Comparison of ENCODE assay signal across 8 cellular contexts in the genomic region with DNA sequence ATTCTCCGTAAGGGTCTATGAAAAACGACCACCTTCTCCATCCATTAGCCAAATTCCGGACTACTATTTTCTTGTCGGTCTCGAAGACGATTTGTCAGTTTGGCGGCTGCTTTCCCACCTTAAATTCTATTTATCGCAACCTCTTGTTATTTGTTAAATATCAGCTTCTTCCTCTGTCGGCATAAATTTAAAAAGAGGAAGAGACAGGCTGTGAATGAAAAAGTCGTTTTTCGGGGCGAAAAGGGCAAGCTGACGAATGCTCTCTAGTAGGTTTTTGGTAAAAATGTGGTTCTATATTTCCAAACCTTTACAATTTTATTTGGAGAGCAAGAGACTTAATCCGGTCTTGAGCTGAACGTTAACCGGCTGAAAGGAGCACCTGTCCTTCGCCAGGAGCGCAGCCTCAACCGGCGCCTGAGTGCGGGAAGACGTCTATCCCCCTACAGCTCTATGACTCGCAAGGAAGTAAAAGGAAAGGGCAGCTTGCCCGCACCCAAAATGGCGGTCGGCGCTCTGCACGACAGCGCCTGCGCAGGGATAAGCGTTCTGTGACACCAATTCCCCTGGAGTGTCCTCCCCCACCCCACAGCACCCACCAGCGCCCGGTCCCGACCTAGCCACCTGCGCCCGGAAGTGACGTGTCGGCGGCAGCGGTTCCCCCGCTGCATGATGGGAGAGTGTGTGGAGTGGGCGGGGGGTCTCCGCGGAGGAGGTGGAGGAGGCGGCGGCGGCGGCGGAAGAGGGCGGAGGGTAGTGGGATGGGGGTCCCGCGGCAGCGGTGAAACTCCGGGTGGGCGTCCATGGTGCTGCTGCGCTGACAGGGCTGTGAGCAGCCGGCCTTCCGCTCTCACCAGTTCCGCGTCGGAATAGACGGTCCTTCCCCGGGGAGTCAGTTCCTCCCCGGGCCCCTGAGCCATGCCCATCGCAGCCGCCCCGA. TPM values are rescaled to one million over a fixed set of nuclear protein-coding genes. Genes with fewer than 3 reads are reported as not detected.
A peak's percentile ranks its signal among the peaks of the same experiment; 100 is the strongest.
DNase-seq lines count a peak whose midpoint lies in the region; ATAC-seq lines count a peak whose summit lies in the region.

A gene with protein sequence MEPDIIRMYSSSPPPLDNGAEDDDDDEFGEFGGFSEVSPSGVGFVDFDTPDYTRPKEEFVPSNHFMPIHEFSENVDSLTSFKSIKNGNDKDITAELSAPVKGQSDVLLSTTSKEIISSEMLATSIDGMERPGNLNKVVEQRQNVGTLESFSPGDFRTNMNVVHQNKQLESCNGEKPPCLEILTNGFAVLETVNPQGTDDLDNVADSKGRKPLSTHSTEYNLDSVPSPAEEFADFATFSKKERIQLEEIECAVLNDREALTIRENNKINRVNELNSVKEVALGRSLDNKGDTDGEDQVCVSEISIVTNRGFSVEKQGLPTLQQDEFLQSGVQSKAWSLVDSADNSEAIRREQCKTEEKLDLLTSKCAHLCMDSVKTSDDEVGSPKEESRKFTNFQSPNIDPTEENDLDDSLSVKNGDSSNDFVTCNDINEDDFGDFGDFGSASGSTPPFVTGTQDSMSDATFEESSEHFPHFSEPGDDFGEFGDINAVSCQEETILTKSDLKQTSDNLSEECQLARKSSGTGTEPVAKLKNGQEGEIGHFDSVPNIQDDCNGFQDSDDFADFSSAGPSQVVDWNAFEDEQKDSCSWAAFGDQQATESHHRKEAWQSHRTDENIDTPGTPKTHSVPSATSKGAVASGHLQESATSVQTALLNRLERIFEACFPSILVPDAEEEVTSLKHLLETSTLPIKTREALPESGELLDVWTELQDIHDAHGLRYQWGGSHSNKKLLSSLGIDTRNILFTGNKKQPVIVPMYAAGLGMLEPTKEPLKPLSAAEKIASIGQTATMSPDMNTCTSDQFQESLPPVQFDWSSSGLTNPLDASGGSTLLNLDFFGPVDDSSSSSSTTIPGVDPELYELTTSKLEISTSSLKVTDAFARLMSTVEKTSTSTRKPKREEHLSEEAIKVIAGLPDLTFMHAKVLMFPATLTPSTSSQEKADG (plus strand): TSS at position 662 of the 937 bp plus-strand sequence. CDS start 27,147 bp downstream, outside the sequence.

- no peaks in the 10 kb centered on the region for H3K27me3 ChIP-seq in CD8-positive, alpha-beta memory T cell (ENCODE audit: insufficient read depth, low read length, poor library complexity, severe bottlenecking)
- H3K27me3 ChIP-seq in effector memory CD4-positive, alpha-beta T cell (replicated peaks; ENCODE audit: control insufficient read depth, insufficient read depth, low read length, poor library complexity, severe bottlenecking): no peaks in the 10 kb centered on the region

- peak; percentile 99 to 100 (median 100) for DNase-seq in CD8-positive, alpha-beta memory T cell
- DNase-seq in HT-29 (ENCODE audit: low spot score) (peak; percentile 98), NOMO-1 (lab: John Stamatoyannopoulos, UW; ENCODE audit: unreplicated experiment in 2 of 2) (peak; percentile 97 to 99), medulla oblongata (ENCODE audit: extremely low spot score) (peak; percentile 99)
- peak; percentile 99 to 100 (median 99) for DNase-seq in effector memory CD4-positive, alpha-beta T cell
- DNase-seq in stimulated activated CD8-positive, alpha-beta memory T cell treated with anti-CD3 and anti-CD28 coated beads, Interleukin-12 subunit alpha, Interleukin-12 subunit beta, amount 100 ng/mL, for 1 hour (ENCODE audit: low read depth): peak; percentile 99

- H3K4me1 ChIP-seq in CD8-positive, alpha-beta memory T cell (ENCODE audit: insufficient read depth, low read length): peaks cover 30% of the 10 kb centered on the region
- H3K4me1 ChIP-seq in effector memory CD4-positive, alpha-beta T cell (ENCODE audit: control insufficient read depth, insufficient read depth, low read length, poor library complexity, severe bottlenecking): no peaks in the 10 kb centered on the region

- H3K27ac ChIP-seq in CD8-positive, alpha-beta memory T cell (ENCODE audit: low read depth, low read length): peak within 1 kb of the TSS; percentile 77
- H3K27ac ChIP-seq in effector memory CD4-positive, alpha-beta T cell (ENCODE audit: insufficient read depth, low read length, poor library complexity, severe bottlenecking): peak within 1 kb of the TSS; percentile 92

- CTCF ChIA-PET in CD8-positive, alpha-beta memory T cell (lab: Charles Lee): interaction anchor here (0.7 to 3.9 kb wide), 26 partner anchors 10 to 485 kb away, joined by 3 to 45 read pairs (median 5); a partner anchor contains a TSS
- CTCF ChIA-PET in activated CD8-positive, alpha-beta memory T cell treated with anti-CD3 and anti-CD28 coated beads for 36 hours (lab: Charles Lee): interaction anchor here (0.6 to 3.2 kb wide), 15 partner anchors 10 to 349 kb away, joined by 3 to 16 read pairs (median 4); no protein-coding TSS in a partner anchor

- POLR2A ChIA-PET in CD8-positive, alpha-beta memory T cell (lab: Charles Lee): interaction anchor here (0.6 to 2.3 kb wide), 18 partner anchors 9 to 936 kb away, joined by 3 to 11 read pairs (median 4); a partner anchor contains a TSS
- POLR2A ChIA-PET in activated CD8-positive, alpha-beta memory T cell treated with anti-CD3 and anti-CD28 coated beads for 36 hours (lab: Charles Lee): interaction anchor here (0.6 to 2.4 kb wide), 9 partner anchors 10 to 704 kb away, joined by 3 to 19 read pairs (median 4); a partner anchor contains a TSS

- H3K4me1 Mint-ChIP-seq in CD8-positive, alpha-beta memory T cell: peaks cover 41 to 48% (median 46%) of the 10 kb centered on the region in 3 donors

- H3K36me3 ChIP-seq in CD8-positive, alpha-beta memory T cell (ENCODE audit: insufficient read depth, low read length): no peaks in the 10 kb centered on the region
- no peaks in the 10 kb centered on the region for H3K36me3 ChIP-seq in effector memory CD4-positive, alpha-beta T cell (ENCODE audit: control insufficient read depth, insufficient read depth, low read length)

- peaks cover 3% of the 10 kb centered on the region in 2 donors for H3K27me3 Mint-ChIP-seq in CD8-positive, alpha-beta memory T cell

- H3K36me3 Mint-ChIP-seq in CD8-positive, alpha-beta memory T cell: peaks cover 0 to 22% (median 0%) of the 10 kb centered on the region in 3 donors

- H3K9me3 ChIP-seq in CD8-positive, alpha-beta memory T cell (ENCODE audit: low read length): no peaks in the 10 kb centered on the region
- H3K9me3 ChIP-seq in effector memory CD4-positive, alpha-beta T cell (ENCODE audit: control insufficient read depth, low read length): no peaks in the 10 kb centered on the region

- H3K27ac Mint-ChIP-seq in CD8-positive, alpha-beta memory T cell: peak within 1 kb of the TSS; percentile 84 to 100 (median 98)

- ATAC-seq in GM19468 (IDR thresholded peaks at IDR 0.05; ENCODE audit: extremely low read depth, unreplicated experiment): peak; percentile 82

- H3K9me3 Mint-ChIP-seq in CD8-positive, alpha-beta memory T cell: no peaks in the 10 kb centered on the region

- H3K4me3 ChIP-seq in CD8-positive, alpha-beta memory T cell (ENCODE audit: low read length): peak within 1 kb of the TSS; percentile 79
- peak within 1 kb of the TSS; percentile 98 for H3K4me3 ChIP-seq in effector memory CD4-positive, alpha-beta T cell (ENCODE audit: insufficient read depth, low read depth, low read length, poor library complexity, severe bottlenecking)

- peak within 1 kb of the TSS; percentile 89 to 100 (median 98) for H3K4me3 Mint-ChIP-seq in CD8-positive, alpha-beta memory T cell

RNA-seq across cellular contexts. Expression of the gene that starts here (rescaled TPM):
- total RNA-seq in CD8-positive, alpha-beta memory T cell: 10 to 100 TPM; 41.4 to 44.2 TPM
- polyA plus RNA-seq in CD8-positive, alpha-beta memory T cell: 28.4 TPM
- total RNA-seq in HT-29 (2014; rRNA removed; shearing (Covaris generic)): 22.2 and 25.4 TPM in 2 replicates
- 10 to 100 TPM; 37.0 to 39.4 TPM for total RNA-seq in activated CD8-positive, alpha-beta memory T cell treated with anti-CD3 and anti-CD28 coated beads for 36 hours

Comparison
In these comparisons a context has a peak if more than half of its experiments do, and no peak if none do; other contexts are left out.
1. Peak in every context shown above with its lines: DNase-seq, ATAC-seq, H3K4me3 ChIP-seq and H3K27ac ChIP-seq.